In genomic region chr6:168180548-168181011, GRCh38 we compare ENCODE assay signal across 15 cellular contexts.
A peak's percentile ranks its signal among the peaks of the same experiment; 100 is the strongest.
DNase-seq lines count a peak whose midpoint lies in the region; ATAC-seq and TF ChIP-seq lines count a peak whose summit lies in the region.
"Had no signal": no experiment of that assay in that cellular context is flagged by ENCODE, and none has a peak within 500 bp of the region (broad histone marks: within the 10 kb centered on the region; RNA-seq: fewer than 3 reads in every experiment).

No MANE protein-coding gene starts in this region.

- peaks cover 32% of the 10 kb centered on the region for H3K4me1 ChIP-seq in GM23338 (ENCODE audit: insufficient read depth)
- no peaks in the 10 kb centered on the region for H3K4me1 ChIP-seq in PC-3 (ENCODE audit: insufficient read depth, low read length)
- H3K4me1 ChIP-seq in mucosa of descending colon (ENCODE audit: low read depth) = no peaks in the 10 kb centered on the region
- no peaks in the 10 kb centered on the region for H3K4me1 ChIP-seq in foreskin keratinocyte

- no peaks in the 10 kb centered on the region; the same call in 1 of the 3 replicates for H3K36me3 Mint-ChIP-seq in GM23338 (ENCODE audit: low read depth)

- H4K20me1 ChIP-seq in GM23338 (replicated peaks; ENCODE audit: insufficient read depth) (no peaks in the 10 kb centered on the region), PC-3 (ENCODE audit: low read length) (no peaks in the 10 kb centered on the region)

- H3K9ac ChIP-seq in PC-3 (ENCODE audit: low read length) = no peak overlapping the region

- POLR2A ChIA-PET in PC-3 (lab: Charles Lee; ENCODE audit: unreplicated experiment) = no interaction called here

- no peaks in the 10 kb centered on the region for H3K79me2 ChIP-seq in GM23338 (replicated peaks; ENCODE audit: insufficient read depth)
- H3K79me2 ChIP-seq in PC-3 (ENCODE audit: low read length) = no peaks in the 10 kb centered on the region

- H3K27me3 Mint-ChIP-seq in GM23338 (ENCODE audit: insufficient read depth, low read depth, poor library complexity) = peaks cover 6% of the 10 kb centered on the region

- no peak for TF ChIP-seq CTCF in GM23338 (conservative IDR thresholded peaks at IDR 0.05; ENCODE audit: low read depth in 2 of 2)
- no peak for TF ChIP-seq CTCF in PC-3 (conservative IDR thresholded peaks at IDR 0.05; ENCODE audit: low read depth, low read length)
- TF ChIP-seq CTCF in mucosa of descending colon (IDR thresholded peaks at IDR 0.05) = no peak
- TF ChIP-seq CTCF in foreskin keratinocyte (conservative IDR thresholded peaks at IDR 0.05) = no peak

- H3K4me2 ChIP-seq in GM23338 (peak overlapping the region; percentile 28; the same call in 1 of the 2 replicates), PC-3 (ENCODE audit: low read length) (no peak overlapping the region)

- H3K9me2 ChIP-seq in GM23338 (ENCODE audit: insufficient read depth) = no peaks in the 10 kb centered on the region
- H3K9me2 ChIP-seq in PC-3 (replicated peaks; ENCODE audit: low read length) = no peaks in the 10 kb centered on the region

- ATAC-seq in GM23338 (peak; percentile 61), PC-3 (no peak), mucosa of descending colon (peak; percentile 85), foreskin keratinocyte (no peak)
- ATAC-seq: activated CD4-positive, CD25-positive, alpha-beta regulatory T cell treated with anti-CD3 and anti-CD28 coated beads, Interleukin-2, amount 50 U/mL, for 24 hours; esophagus mucosa had no signal

- H3K27ac Mint-ChIP-seq in GM23338 = peak overlapping the region; percentile 59; the same call in 1 of the 2 replicates

- H3K4me3 Mint-ChIP-seq in GM23338 = no peak overlapping the region

- H2AFZ ChIP-seq in GM23338 (0 out of 2 replicates have a peak overlapping the region, but pooled peaks have one; percentile 35), PC-3 (ENCODE audit: low read length) (no peak overlapping the region)

- no peak overlapping the region for H3K27ac ChIP-seq in GM23338 (ENCODE audit: low read depth)
- no peak overlapping the region for H3K27ac ChIP-seq in PC-3 (ENCODE audit: low read length)
- H3K27ac ChIP-seq in foreskin keratinocyte = no peak overlapping the region

- peaks cover 47% of the 10 kb centered on the region for H3K4me1 Mint-ChIP-seq in GM23338

- intact Hi-C loops in PC-3 (cut with micrococcal nuclease) (no loop called here), mucosa of descending colon (cut with DNase I, micrococcal nuclease) (no loop called here)

- no TSS peak for BruUV-seq in PC-3 (replicated peaks; lab: Mats Ljungman, UMichigan)

- H3K9me3 ChIP-seq in PC-3 (ENCODE audit: low read length) = no peaks in the 10 kb centered on the region
- no peaks in the 10 kb centered on the region for H3K9me3 ChIP-seq in mucosa of descending colon

- CTCF ChIA-PET in PC-3 (lab: Charles Lee) = no interaction called here

- H3K9me3 Mint-ChIP-seq in GM23338 = peaks cover 4% of the 10 kb centered on the region; the same call in 2 of the 3 replicates

- no peak overlapping the region for H3K4me3 ChIP-seq in GM23338
- H3K4me3 ChIP-seq in PC-3 (ENCODE audit: low read length) = no peak overlapping the region
- no peak overlapping the region for H3K4me3 ChIP-seq in mucosa of descending colon

- H3K27me3 ChIP-seq in GM23338 (ENCODE audit: insufficient read depth) = no peaks in the 10 kb centered on the region
- H3K27me3 ChIP-seq in PC-3 (ENCODE audit: low read length) = peaks cover 38% of the 10 kb centered on the region
- H3K27me3 ChIP-seq in foreskin keratinocyte = no peaks in the 10 kb centered on the region

- H3F3A ChIP-seq in GM23338 (replicated peaks; ENCODE audit: low read depth) (no peaks in the 10 kb centered on the region), PC-3 (ENCODE audit: low read length, unreplicated experiment) (no peaks in the 10 kb centered on the region)

- DNase-seq in COLO668 (lab: John Stamatoyannopoulos, UW; ENCODE audit: unreplicated experiment) = peak; percentile 47
- peak; percentile 35 for DNase-seq in GM23338 (ENCODE audit: low spot score)
- DNase-seq in PC-3 = peak; percentile 19
- DNase-seq in mucosa of descending colon = peak in 2 of 3 donors; percentile 7 to 25
- no peak for DNase-seq in activated T-cell treated with anti-CD3 and anti-CD28 coated beads for 4 hours
- DNase-seq in RKO (ENCODE audit: low spot score) = no peak
- no peak for DNase-seq in foreskin keratinocyte
- DNase-seq in NAMALWA (ENCODE audit: low spot score) = no peak
- DNase-seq: amygdala, caudate nucleus, IMR-90, NCI-H1048, NCI-H69 had no signal

- H3K36me3 ChIP-seq in GM23338 (ENCODE audit: insufficient read depth) = no peaks in the 10 kb centered on the region
- no peaks in the 10 kb centered on the region for H3K36me3 ChIP-seq in PC-3 (ENCODE audit: low read depth, low read length)
- H3K36me3 ChIP-seq in mucosa of descending colon (ENCODE audit: low read depth) = no peaks in the 10 kb centered on the region

TF ChIP-seq in GM23338, 12 proteins besides CTCF, POLR2A, EP300 and RAD21 (continues in another document):
- no peak for TF ChIP-seq CREB1 (CRISPR knock-in tag; IDR thresholded peaks at IDR 0.05; ENCODE audit: low read depth)
- no peak for TF ChIP-seq JUNB (IDR thresholded peaks at IDR 0.05; ENCODE audit: unreplicated experiment)
- no peak for TF ChIP-seq ZNF331 (CRISPR knock-in tag; IDR thresholded peaks at IDR 0.05; ENCODE audit: low read depth)
- TF ChIP-seq ZNF114 (CRISPR knock-in tag; IDR thresholded peaks at IDR 0.05) = no peak
- no peak for TF ChIP-seq ZNF462 (CRISPR knock-in tag; IDR thresholded peaks at IDR 0.05)
- no peak for TF ChIP-seq STAT1 (IDR thresholded peaks at IDR 0.05; ENCODE audit: unreplicated experiment)

Comparison
In these comparisons a context has a peak if more than half of its experiments do, and no peak if none do; other contexts are left out.
1. DNase-seq: peak in COLO668 (single experiment), GM23338 (single experiment), PC-3 (single experiment) and mucosa of descending colon (2 of 3); none in activated T-cell treated with anti-CD3 and anti-CD28 coated beads for 4 hours (single experiment), RKO (single experiment), foreskin keratinocyte (0 of 2) and NAMALWA (single experiment).
2. ATAC-seq: peak in GM23338 (single experiment) and mucosa of descending colon (single experiment); none in PC-3 (single experiment) and foreskin keratinocyte (single experiment).